8 cellular contexts compared by ENCODE assay signal in genomic region chr9:115207003-115207837, GRCh38.
DNase-seq lines count a peak whose midpoint lies in the region; ATAC-seq, FAIRE-seq and TF ChIP-seq lines count a peak whose summit lies in the region.

No MANE protein-coding gene starts in this region.

- H3K27ac Mint-ChIP-seq in CD4-positive, alpha-beta T cell: no peak overlapping the region

- CTCF ChIA-PET in CD4-positive, alpha-beta T cell (lab: Charles Lee): no interaction called here

- H3K9me3 Mint-ChIP-seq in CD4-positive, alpha-beta T cell: no peaks in the 10 kb centered on the region

- no peak overlapping the region for H3K27ac ChIP-seq in CD4-positive, alpha-beta T cell (ENCODE audit: low read depth, low read length)

- TF ChIP-seq CTCF in CD4-positive, alpha-beta T cell (IDR thresholded peaks at IDR 0.05): no peak

- ATAC-seq in GM18511 (IDR thresholded peaks at IDR 0.05; ENCODE audit: unreplicated experiment): peak; percentile 51
- peak; percentile 42 for ATAC-seq in GM21526 (IDR thresholded peaks at IDR 0.05; ENCODE audit: low FRiP score, unreplicated experiment)
- ATAC-seq in HG03432 (IDR thresholded peaks at IDR 0.05; ENCODE audit: unreplicated experiment): peak; percentile 48
- ATAC-seq in CD4-positive, alpha-beta T cell (ENCODE audit: poor library complexity): no peak

- peaks cover 16% of the 10 kb centered on the region for H3K27me3 ChIP-seq in CD4-positive, alpha-beta T cell (ENCODE audit: control insufficient read depth, insufficient read depth, low read length)

- FAIRE-seq in endometrium (lab: Jason Lieb, UNC): peak; percentile 8

- no peak overlapping the region for H3K4me3 Mint-ChIP-seq in CD4-positive, alpha-beta T cell

- POLR2A ChIA-PET in CD4-positive, alpha-beta T cell (lab: Charles Lee): no interaction called here

- no peaks in the 10 kb centered on the region for H3K9me3 ChIP-seq in CD4-positive, alpha-beta T cell (ENCODE audit: control insufficient read depth, low read length)

- no peaks in the 10 kb centered on the region for H3K36me3 Mint-ChIP-seq in CD4-positive, alpha-beta T cell (ENCODE audit: low read depth)

- peaks cover 43% of the 10 kb centered on the region for H3K27me3 Mint-ChIP-seq in CD4-positive, alpha-beta T cell

- no peaks in the 10 kb centered on the region for H3K4me1 Mint-ChIP-seq in CD4-positive, alpha-beta T cell (ENCODE audit: low read depth)

- intact Hi-C loops in CD4-positive, alpha-beta T cell (cut with DNase I, micrococcal nuclease): no loop called here

- DNase-seq in CD4-positive, alpha-beta T cell: no peak
- DNase-seq in RPMI8226: no peak
- DNase-seq in stimulated activated CD4-positive, alpha-beta T cell treated with anti-CD3 and anti-CD28 coated beads, Interleukin-4, amount 100 ng/mL, for 24 hours: no peak
- DNase-seq in activated gamma-delta T cell (lab: John Stamatoyannopoulos, UW): no peak
